In the genomic region with DNA sequence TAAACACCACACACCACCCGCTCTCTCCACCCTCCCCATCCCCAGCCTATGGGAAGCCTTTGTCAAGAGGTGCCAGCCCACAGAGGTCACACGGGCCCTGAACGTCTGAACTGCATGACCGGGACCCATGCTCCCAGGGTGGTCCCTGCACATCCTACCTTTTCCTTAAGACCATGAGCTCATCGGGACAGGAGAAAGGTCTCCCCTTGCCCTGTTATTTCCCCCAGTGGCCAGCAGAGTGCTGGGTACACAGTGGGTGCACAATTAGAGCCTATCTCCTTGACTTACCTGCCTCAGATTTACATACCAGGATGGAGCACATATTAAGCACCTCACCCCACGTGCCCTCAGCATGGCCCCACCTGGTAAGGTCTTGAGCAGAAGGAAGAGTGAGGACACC, we compare ENCODE assay signal across 1 cellular context.
TF ChIP-seq lines count a peak whose summit lies in the region.

No MANE protein-coding gene starts in this region.

TF ChIP-seq in IMR-90, 13 proteins besides CTCF, POLR2A, EP300 and RAD21 (continued from another document):
- TF ChIP-seq, protein P1, sequence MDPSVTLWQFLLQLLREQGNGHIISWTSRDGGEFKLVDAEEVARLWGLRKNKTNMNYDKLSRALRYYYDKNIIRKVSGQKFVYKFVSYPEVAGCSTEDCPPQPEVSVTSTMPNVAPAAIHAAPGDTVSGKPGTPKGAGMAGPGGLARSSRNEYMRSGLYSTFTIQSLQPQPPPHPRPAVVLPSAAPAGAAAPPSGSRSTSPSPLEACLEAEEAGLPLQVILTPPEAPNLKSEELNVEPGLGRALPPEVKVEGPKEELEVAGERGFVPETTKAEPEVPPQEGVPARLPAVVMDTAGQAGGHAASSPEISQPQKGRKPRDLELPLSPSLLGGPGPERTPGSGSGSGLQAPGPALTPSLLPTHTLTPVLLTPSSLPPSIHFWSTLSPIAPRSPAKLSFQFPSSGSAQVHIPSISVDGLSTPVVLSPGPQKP (IDR thresholded peaks at IDR 0.05; ENCODE audit: borderline replicate concordance, low read depth, low read length): no peak
- no peak for TF ChIP-seq SMC3 (IDR thresholded peaks at IDR 0.05; ENCODE audit: low read depth, low read length)
- no peak for TF ChIP-seq FOS (IDR thresholded peaks at IDR 0.05; ENCODE audit: low read depth, low read length)
- TF ChIP-seq MXI1 (IDR thresholded peaks at IDR 0.05; ENCODE audit: borderline replicate concordance, low read depth, low read length): no peak
- no peak for TF ChIP-seq MAFK (IDR thresholded peaks at IDR 0.05; ENCODE audit: low read depth, low read length)
